Comparison of ENCODE assay signal across 1 cellular context in genomic region chr21:33994373-33994772, GRCh38.
TF ChIP-seq lines count a peak whose summit lies in the region.

No MANE protein-coding gene starts in this region.

TF ChIP-seq in GM23338, 12 proteins besides CTCF, POLR2A, EP300 and RAD21:
- TF ChIP-seq REST (IDR thresholded peaks at IDR 0.05; ENCODE audit: unreplicated experiment) = no peak
- no peak for TF ChIP-seq ETS1 (IDR thresholded peaks at IDR 0.05)
- TF ChIP-seq POLR2AphosphoS5 (IDR thresholded peaks at IDR 0.05; ENCODE audit: low read depth) = no peak
